9 cellular contexts compared by ENCODE assay signal in genomic region chr3:14377838-14378169, GRCh38. TPM values are rescaled to one million over a fixed set of nuclear protein-coding genes. Genes with fewer than 3 reads are reported as not detected.
DNase-seq lines count a peak whose midpoint lies in the region; ATAC-seq and TF ChIP-seq lines count a peak whose summit lies in the region.
"Had no signal": no experiment of that assay in that cellular context is flagged by ENCODE, and none has a peak within 500 bp of the region (broad histone marks: within the 10 kb centered on the region; RNA-seq: fewer than 3 reads in every experiment).

No MANE protein-coding gene starts in this region.

- H3K9me3 ChIP-seq in vagina: no peaks in the 10 kb centered on the region
- H3K9me3 ChIP-seq: ascending aorta had no signal

- H3K4me3 ChIP-seq in vagina: no peak overlapping the region
- H3K4me3 ChIP-seq: ascending aorta had no signal

- intact Hi-C loops in sciatic nerve (cut with DNase I) (loop anchor here (2.0 kb wide), 1 partner anchor 57 kb away; no protein-coding TSS in a partner anchor), vagina (cut with DNase I) (no loop called here)

- H3K27ac ChIP-seq in vagina: no peak overlapping the region
- H3K27ac ChIP-seq: ascending aorta had no signal

- H3K4me1 ChIP-seq in vagina: peaks cover 26% of the 10 kb centered on the region

- no peaks in the 10 kb centered on the region for H3K27me3 ChIP-seq in vagina
- H3K27me3 ChIP-seq: ascending aorta had no signal

- DNase-seq in activated T-cell treated with anti-CD3 and anti-CD28 coated beads, Interleukin-2, amount 50 U/mL, for 1 hour: peak; percentile 30
- DNase-seq in sciatic nerve (ENCODE audit: low spot score) (no peak), vagina (ENCODE audit: extremely low spot score in 2 of 2) (no peak), islet precursor cell (no peak), NCI-H345 (lab: John Stamatoyannopoulos, UW) (no peak), amniotic stem cell (lab: John Stamatoyannopoulos, UW) (no peak)

- no peak for TF ChIP-seq CTCF in vagina (IDR thresholded peaks at IDR 0.05)

- ATAC-seq in GM18873 (IDR thresholded peaks at IDR 0.05; ENCODE audit: low FRiP score, unreplicated experiment): peak; percentile 76
- ATAC-seq in HG03196 (IDR thresholded peaks at IDR 0.05; ENCODE audit: unreplicated experiment): peak; percentile 82
- peak; percentile 48 for ATAC-seq in sciatic nerve

- no peaks in the 10 kb centered on the region for H3K36me3 ChIP-seq in vagina
- H3K36me3 ChIP-seq: ascending aorta had no signal

- no peak for TF ChIP-seq POLR2A in vagina (IDR thresholded peaks at IDR 0.05)

RNA-seq across cellular contexts. Expression of gene SLC6A6, which starts 24.6 kb away (rescaled TPM):
- total RNA-seq in sciatic nerve: 37.5 TPM
- total RNA-seq in vagina: 30.7 TPM
